ENCODE assay signal across 10 cellular contexts in the genomic region with DNA sequence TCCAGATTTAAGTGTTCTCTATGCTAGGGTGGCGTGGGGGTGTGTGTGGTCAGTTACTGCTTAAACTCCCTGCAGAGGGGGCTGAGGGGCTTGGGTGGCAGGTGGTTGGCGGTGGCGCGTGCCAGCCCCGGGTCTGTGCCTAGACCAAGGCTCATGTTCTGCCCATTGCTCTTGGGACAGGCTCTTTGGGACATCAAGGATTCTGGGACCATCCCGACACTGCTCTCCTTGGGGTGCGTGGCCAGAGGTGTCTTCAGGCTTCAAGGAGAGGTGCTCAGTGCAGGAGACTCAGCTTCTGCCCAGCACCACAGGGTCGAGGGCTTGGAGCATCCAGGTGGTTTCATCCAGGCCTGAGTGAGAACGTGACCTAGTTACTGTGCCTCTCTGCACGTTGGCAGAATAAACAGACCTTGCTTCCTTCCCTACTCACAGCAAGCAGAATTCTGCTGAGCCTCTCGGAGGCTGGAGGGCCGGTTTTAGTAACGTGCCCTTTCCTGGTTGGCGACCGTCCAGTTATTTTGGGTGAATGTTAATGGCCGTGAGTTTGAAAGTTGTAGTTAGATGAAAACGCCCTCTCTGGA. TPM values are rescaled to one million over a fixed set of nuclear protein-coding genes. Genes with fewer than 3 reads are reported as not detected.
A peak's percentile ranks its signal among the peaks of the same experiment; 100 is the strongest.
DNase-seq lines count a peak whose midpoint lies in the region; ATAC-seq, FAIRE-seq and TF ChIP-seq lines count a peak whose summit lies in the region.
"Had no signal": no experiment of that assay in that cellular context is flagged by ENCODE, and none has a peak within 500 bp of the region (broad histone marks: within the 10 kb centered on the region; RNA-seq: fewer than 3 reads in every experiment).

No MANE protein-coding gene starts in this region.

- H3K23ac ChIP-seq in mesendoderm (ENCODE audit: low read length), result no peak overlapping the region

- no peak for TF ChIP-seq POLR2A in GM18505 (IDR thresholded peaks at IDR 0.05; ENCODE audit: borderline replicate concordance, extremely low read depth, insufficient read depth, insufficient read length)

- no peak overlapping the region for H2AFZ ChIP-seq in hepatocyte

- H3K18ac ChIP-seq in mesendoderm (ENCODE audit: low read length), result no peak overlapping the region

- no peak overlapping the region for H2BK15ac ChIP-seq in mesendoderm (replicated peaks; ENCODE audit: low read depth)

- no peak overlapping the region for H4K8ac ChIP-seq in mesendoderm (ENCODE audit: low read depth, low read length)

- TF ChIP-seq CTCF in bronchial epithelial cell (IDR thresholded peaks at IDR 0.05; ENCODE audit: insufficient read depth, low read length, severe bottlenecking) (no peak), lower lobe of right lung (IDR thresholded peaks at IDR 0.05) (no peak), hepatocyte (IDR thresholded peaks at IDR 0.05; ENCODE audit: poor library complexity) (no peak)

- H4K5ac ChIP-seq in mesendoderm (ENCODE audit: low read length), result no peak overlapping the region

- no peak overlapping the region for H3K56ac ChIP-seq in mesendoderm (ENCODE audit: low read length)

- no peaks in the 10 kb centered on the region for H4K20me1 ChIP-seq in hepatocyte (ENCODE audit: insufficient read depth, poor library complexity, severe bottlenecking)

- H3K27me3 ChIP-seq in bronchial epithelial cell (ENCODE audit: control insufficient read depth, insufficient read depth, low read length) (no peaks in the 10 kb centered on the region), lower lobe of right lung (ENCODE audit: low read depth) (no peaks in the 10 kb centered on the region), aorta (ENCODE audit: control insufficient read depth in 1 of 2, insufficient read depth in 2 of 2, low read length in 1 of 2) (no peaks in the 10 kb centered on the region), hepatocyte (no peaks in the 10 kb centered on the region), mesendoderm (ENCODE audit: insufficient read depth, low read length, poor library complexity) (no peaks in the 10 kb centered on the region)

- no peak overlapping the region for H3K4ac ChIP-seq in mesendoderm (ENCODE audit: low read depth, low read length)

- H3K79me2 ChIP-seq in hepatocyte, result no peaks in the 10 kb centered on the region
- no peaks in the 10 kb centered on the region for H3K79me2 ChIP-seq in mesendoderm (ENCODE audit: control insufficient read depth, insufficient read depth, low read length)

- no peaks in the 10 kb centered on the region for H3K79me1 ChIP-seq in mesendoderm (ENCODE audit: low read length)

- no peak overlapping the region for H2AK5ac ChIP-seq in mesendoderm (ENCODE audit: low read length)

- H3K4me1 ChIP-seq in lower lobe of right lung (peaks cover 9% of the 10 kb centered on the region), aorta (ENCODE audit: control insufficient read depth in 1 of 2, insufficient read depth in 2 of 2, low read length in 2 of 2) (no peaks in the 10 kb centered on the region), hepatocyte (ENCODE audit: insufficient read depth) (no peaks in the 10 kb centered on the region), mesendoderm (ENCODE audit: control insufficient read depth, low read depth, low read length) (no peaks in the 10 kb centered on the region)

- H3K9me3 ChIP-seq in lower lobe of right lung (peaks cover 7% of the 10 kb centered on the region), aorta (ENCODE audit: control insufficient read depth, low read length) (no peaks in the 10 kb centered on the region), hepatocyte (ENCODE audit: low read depth) (no peaks in the 10 kb centered on the region)

- H3K9ac ChIP-seq in mesendoderm (ENCODE audit: low read length), result no peak overlapping the region

- H3K9me2 ChIP-seq in hepatocyte (replicated peaks; ENCODE audit: insufficient read depth), result no peaks in the 10 kb centered on the region

- WGBS in aorta, 2 donors, result 38 to 40% methylated on average over 17 of the region's 17 CpGs
- WGBS in hepatocyte (ENCODE audit: low lambda C conversion rate, missing lambda C conversion rate), result 85% methylated on average over 17 of the region's 17 CpGs
- no CpG with 5 or more reads among the region's 17 CpGs for WGBS in mesendoderm (ENCODE audit: extremely low coverage, insufficient coverage, low lambda C conversion rate)

- no peaks in the 10 kb centered on the region for H3K36me3 ChIP-seq in bronchial epithelial cell (ENCODE audit: control insufficient read depth, insufficient read depth, low read length)
- H3K36me3 ChIP-seq in lower lobe of right lung, result no peaks in the 10 kb centered on the region
- no peaks in the 10 kb centered on the region for H3K36me3 ChIP-seq in aorta (ENCODE audit: control insufficient read depth in 1 of 2, insufficient read depth in 2 of 2, low read length in 1 of 2)
- no peaks in the 10 kb centered on the region for H3K36me3 ChIP-seq in hepatocyte (replicated peaks; ENCODE audit: insufficient read depth, low read depth)
- H3K36me3 ChIP-seq in mesendoderm (ENCODE audit: control insufficient read depth, insufficient read depth, low read length), result no peaks in the 10 kb centered on the region

- H2BK5ac ChIP-seq in mesendoderm (ENCODE audit: low read length), result no peak overlapping the region

- intact Hi-C loops in Right ventricle myocardium inferior (cut with DNase I), result no loop called here
- intact Hi-C loops in cardiac septum (cut with DNase I), result no loop called here
- intact Hi-C loops in lower lobe of right lung (cut with DNase I), result no loop called here
- intact Hi-C loops in aorta (cut with DNase I), result no loop called here

- DNase-seq in Right ventricle myocardium inferior (ENCODE audit: missing footprints), result no peak
- no peak for DNase-seq in cardiac septum (ENCODE audit: low spot score)
- DNase-seq in bronchial epithelial cell (ENCODE audit: low read depth), result no peak
- peak; percentile 13 for DNase-seq in lower lobe of right lung
- peak; percentile 66 to 76 for DNase-seq in aorta
- no peak for DNase-seq in hepatocyte (ENCODE audit: low spot score)
- no peak for DNase-seq in mesendoderm
- DNase-seq: NCI-H524 treated with DMSO at 0.1 percent for 48 hours had no signal

- H3K4me3 ChIP-seq in bronchial epithelial cell (ENCODE audit: low read depth, low read length), result no peak overlapping the region
- H3K4me3 ChIP-seq in lower lobe of right lung, result no peak overlapping the region
- no peak overlapping the region for H3K4me3 ChIP-seq in aorta (ENCODE audit: low read length in 2 of 2)
- no peak overlapping the region for H3K4me3 ChIP-seq in hepatocyte
- no peak overlapping the region for H3K4me3 ChIP-seq in mesendoderm (ENCODE audit: low read length)

- H3K27ac ChIP-seq in lower lobe of right lung (no peak overlapping the region), aorta (ENCODE audit: low read depth in 1 of 2, low read length in 2 of 2) (no peak overlapping the region), hepatocyte (no peak overlapping the region), mesendoderm (ENCODE audit: low read depth, low read length) (no peak overlapping the region)
- H3K27ac ChIP-seq: SK-N-MC had no signal

- ATAC-seq in Right ventricle myocardium inferior (peak; percentile 68), lower lobe of right lung (peak; percentile 36 to 78), aorta (ENCODE audit: low FRiP score) (peak; percentile 34), GM18505 (IDR thresholded peaks at IDR 0.05; ENCODE audit: unreplicated experiment) (no peak)

- H3K4me2 ChIP-seq in hepatocyte (no peak overlapping the region), mesendoderm (ENCODE audit: low read length) (no peak overlapping the region)

- H2BK120ac ChIP-seq in mesendoderm (ENCODE audit: low read depth, low read length), result no peak overlapping the region

- FAIRE-seq in bronchial epithelial cell (lab: Jason Lieb, UNC), result peak; percentile 84

RNA-seq across cellular contexts. Expression of a gene that starts 39.9 kb away (rescaled TPM):
- total RNA-seq in Right ventricle myocardium inferior (5.2 TPM), cardiac septum (3.2 TPM), bronchial epithelial cell (1.8 and 7.6 TPM in 2 replicates), lower lobe of right lung (22.5 TPM), aorta (10 to 100 TPM; 10.9 to 19.0 TPM), hepatocyte (1.8 and 3.5 TPM in 2 replicates)
- polyA plus RNA-seq in aorta (1 to 10 TPM; 1.9 to 4.4 TPM), hepatocyte (3.6 and 6.0 TPM in 2 replicates)
- 5.5 TPM for polyA plus RNA-seq in mesendoderm (2013, experiment 1 of 2)
- polyA plus RNA-seq in mesendoderm (2013, experiment 2 of 2), result 6.2 TPM

Comparison
In these comparisons a context has a peak if more than half of its experiments do, and no peak if none do; other contexts are left out.
1. DNase-seq: peak in lower lobe of right lung (single experiment) and aorta (2 of 2); none in Right ventricle myocardium inferior (single experiment), cardiac septum (single experiment), bronchial epithelial cell (single experiment), hepatocyte (single experiment) and mesendoderm (single experiment).